ENCODE assay signal across 8 cellular contexts in the genomic region with DNA sequence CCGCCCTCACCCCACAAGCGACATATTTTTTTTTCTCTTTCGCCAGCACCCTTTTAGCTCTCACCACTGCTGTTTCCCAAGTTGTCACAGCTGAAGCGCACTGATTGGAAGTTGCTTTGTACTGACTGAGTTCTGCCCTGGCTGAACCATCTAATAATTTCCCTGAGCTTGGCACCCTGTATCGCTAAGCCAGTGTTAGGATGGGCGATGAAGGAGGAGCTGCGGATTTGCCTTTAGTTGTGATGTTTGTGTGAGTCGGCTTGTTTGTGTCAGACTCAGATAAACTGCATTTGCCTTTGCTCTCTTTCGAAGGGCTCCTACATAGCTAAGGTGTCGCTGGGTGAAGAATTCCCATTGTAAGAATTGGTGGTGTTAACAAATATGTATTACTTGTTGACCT. TPM values are rescaled to one million over a fixed set of nuclear protein-coding genes. Genes with fewer than 3 reads are reported as not detected.
A peak's percentile ranks its signal among the peaks of the same experiment; 100 is the strongest.
DNase-seq lines count a peak whose midpoint lies in the region; TF ChIP-seq lines count a peak whose summit lies in the region.

No MANE protein-coding gene starts in this region.

- H3K9ac ChIP-seq in skeletal muscle satellite cell (ENCODE audit: low read depth, low read length), result peak overlapping the region; percentile 73

- H3K9me3 ChIP-seq in HAP-1, result no peaks in the 10 kb centered on the region
- H3K9me3 ChIP-seq in skeletal muscle satellite cell (replicated peaks; ENCODE audit: low read length), result no peaks in the 10 kb centered on the region

- DNase-seq in HAP-1 (ENCODE audit: low spot score in 2 of 2) (no peak), hepatic stellate cell (ENCODE audit: low spot score) (peak; percentile 17), T1000 (lab: John Stamatoyannopoulos, UW) (no peak), OCI-M2 (lab: John Stamatoyannopoulos, UW; ENCODE audit: unreplicated experiment) (no peak), retina (no peak)
- no peak for DNase-seq in activated CD8-positive, alpha-beta memory T cell treated with anti-CD3 and anti-CD28 coated beads, Interleukin-2, amount 50 U/mL, for 4 hours

- H3K36me3 ChIP-seq in HAP-1 (replicated peaks) (peaks cover 3% of the 10 kb centered on the region; the same call in 1 of the 2 replicates), skeletal muscle satellite cell (ENCODE audit: insufficient read depth, low read length) (no peaks in the 10 kb centered on the region)

- H3K4me3 ChIP-seq in HAP-1 (peak overlapping the region; percentile 59), WI38 (ENCODE audit: low read depth, low read length) (peak overlapping the region; percentile 79), skeletal muscle satellite cell (ENCODE audit: low read length) (peak overlapping the region; percentile 85)

- H3K4me1 ChIP-seq in HAP-1 (no peaks in the 10 kb centered on the region; the same call in none of the 2 replicates), skeletal muscle satellite cell (ENCODE audit: control insufficient read depth, insufficient read depth, low read length) (peaks cover 13% of the 10 kb centered on the region)

- H3K27me3 ChIP-seq in HAP-1 (ENCODE audit: low read depth) (no peaks in the 10 kb centered on the region), skeletal muscle satellite cell (ENCODE audit: control insufficient read depth, insufficient read depth, low read length) (no peaks in the 10 kb centered on the region)

- no peak for TF ChIP-seq CTCF in WI38 (IDR thresholded peaks at IDR 0.05; ENCODE audit: low read depth, low read length)

- peak overlapping the region; percentile 83 for H3K4me2 ChIP-seq in skeletal muscle satellite cell (ENCODE audit: low read length)

- in situ Hi-C loops in HAP-1 (cut with MboI; ENCODE audit: low sequenced_read_pairs), result no loop called here

RNA-seq across cellular contexts. Expression of a gene that starts 1.3 kb away (rescaled TPM):
- 5.3 and 6.8 TPM in 2 replicates for total RNA-seq in skeletal muscle satellite cell (2012; rRNA removed)
